ENCODE assay signal across 15 cellular contexts in the genomic region with DNA sequence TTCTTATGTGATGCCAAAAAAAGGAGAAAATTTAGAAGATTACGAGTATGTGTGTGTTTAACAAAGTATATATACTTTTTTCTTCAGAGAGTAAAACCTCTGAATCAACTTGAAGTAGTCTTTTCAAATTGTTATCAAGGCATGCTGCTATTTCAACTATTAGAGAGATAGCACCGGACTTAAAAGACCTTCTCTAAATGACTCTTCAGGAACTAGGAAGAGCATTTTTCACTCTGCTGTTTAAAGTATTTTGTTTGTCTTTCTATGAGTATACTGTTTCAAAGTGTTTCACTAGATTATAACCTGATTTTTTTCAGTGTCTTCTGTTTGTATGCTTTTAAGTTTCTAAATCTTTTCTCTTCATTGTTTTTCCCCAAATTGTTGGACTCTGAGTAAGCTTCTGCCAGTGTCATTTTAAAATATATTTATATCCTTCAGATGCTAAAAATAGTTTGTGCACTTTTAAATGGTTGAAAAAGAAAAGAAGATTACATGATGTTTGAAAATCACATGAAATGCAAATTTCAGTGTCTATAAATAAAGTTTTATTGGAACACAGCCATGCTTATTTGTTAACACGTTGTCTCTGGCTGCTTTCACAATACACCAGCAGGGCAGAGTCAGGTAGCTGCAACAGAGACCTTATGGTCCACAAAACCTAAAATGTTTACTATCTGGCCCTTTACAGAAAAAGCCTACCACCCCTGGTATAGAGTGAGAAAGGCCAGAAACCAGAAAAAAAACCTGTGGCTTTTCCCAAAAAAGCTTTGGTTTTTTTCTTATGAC. TPM values are rescaled to one million over a fixed set of nuclear protein-coding genes. Genes with fewer than 3 reads are reported as not detected.
A peak's percentile ranks its signal among the peaks of the same experiment; 100 is the strongest.
DNase-seq lines count a peak whose midpoint lies in the region; ATAC-seq and TF ChIP-seq lines count a peak whose summit lies in the region.
"Had no signal": no experiment of that assay in that cellular context is flagged by ENCODE, and none has a peak within 500 bp of the region (broad histone marks: within the 10 kb centered on the region; RNA-seq: fewer than 3 reads in every experiment).

No MANE protein-coding gene starts in this region.

- no peaks in the 10 kb centered on the region for H3K27me3 Mint-ChIP-seq in stimulated activated naive CD8-positive, alpha-beta T cell treated with anti-CD3 and anti-CD28 coated beads, Interleukin-15, amount 100 ng/mL, for 72 hours
- H3K27me3 Mint-ChIP-seq: activated T-helper 17 cell treated with anti-CD3 and anti-CD28 coated beads, Interleukin-2, amount 50 U/mL, for 72 hours; central memory CD8-positive, alpha-beta T cell had no signal

- H3K4me3 ChIP-seq in heart left ventricle (no peak overlapping the region), ascending aorta (peak overlapping the region in 1 of 2 donors; percentile 18), iPS-20b (ENCODE audit: low read length) (peak overlapping the region; percentile 48; the same call in 1 of the 2 replicates)
- H3K4me3 ChIP-seq: gastroesophageal sphincter, lung had no signal

- TF ChIP-seq CTCF in heart left ventricle (IDR thresholded peaks at IDR 0.05) (no peak), ascending aorta (IDR thresholded peaks at IDR 0.05) (no peak)

- H3K27me3 ChIP-seq in heart left ventricle (no peaks in the 10 kb centered on the region), ascending aorta (no peaks in the 10 kb centered on the region), iPS-20b (ENCODE audit: insufficient read depth, low read length) (no peaks in the 10 kb centered on the region)
- H3K27me3 ChIP-seq: gastroesophageal sphincter had no signal

- H3K27ac ChIP-seq in heart left ventricle (peak overlapping the region in 10 of 12 donors; percentile 12 to 62 (median 46)), ascending aorta (peak overlapping the region; percentile 70 to 78), iPS-20b (ENCODE audit: low read length) (peak overlapping the region; percentile 70)
- H3K27ac ChIP-seq: gastroesophageal sphincter, KMS-11, WERI-Rb-1 had no signal

- H3K9me3 ChIP-seq in heart left ventricle, result peaks cover 0 to 8% (median 0%) of the 10 kb centered on the region in 12 donors
- no peaks in the 10 kb centered on the region for H3K9me3 ChIP-seq in ascending aorta
- H3K9me3 ChIP-seq in iPS-20b (ENCODE audit: insufficient read depth, low read depth, low read length), result no peaks in the 10 kb centered on the region
- H3K9me3 ChIP-seq: gastroesophageal sphincter had no signal

- DNase-seq in heart left ventricle, result no peak
- DNase-seq in Right ventricle myocardium inferior (ENCODE audit: missing footprints), result no peak
- no peak for DNase-seq in ascending aorta (ENCODE audit: low spot score in 2 of 2)
- no peak for DNase-seq in NCI-H226
- no peak for DNase-seq in stimulated activated naive CD8-positive, alpha-beta T cell treated with anti-CD3 and anti-CD28 coated beads, Interleukin-15, amount 100 ng/mL, for 72 hours
- DNase-seq: WERI-Rb-1 had no signal

- H3K36me3 ChIP-seq in heart left ventricle (no peaks in the 10 kb centered on the region), ascending aorta (no peaks in the 10 kb centered on the region), iPS-20b (ENCODE audit: insufficient read depth, low read depth, low read length) (no peaks in the 10 kb centered on the region)
- H3K36me3 ChIP-seq: gastroesophageal sphincter, WERI-Rb-1 had no signal

- H3K27ac Mint-ChIP-seq in stimulated activated naive CD8-positive, alpha-beta T cell treated with anti-CD3 and anti-CD28 coated beads, Interleukin-15, amount 100 ng/mL, for 72 hours, result no peak overlapping the region
- H3K27ac Mint-ChIP-seq: activated T-helper 17 cell treated with anti-CD3 and anti-CD28 coated beads, Interleukin-2, amount 50 U/mL, for 72 hours; progenitor cell of endocrine pancreas had no signal

- ATAC-seq in heart left ventricle (peak in 1 of 4 donors; percentile 53), Right ventricle myocardium inferior (no peak), HG02678 (IDR thresholded peaks at IDR 0.05; ENCODE audit: unreplicated experiment) (no peak), GM19324 (IDR thresholded peaks at IDR 0.05; ENCODE audit: low FRiP score, unreplicated experiment) (no peak)
- no peak for ATAC-seq in stimulated activated naive CD8-positive, alpha-beta T cell treated with anti-CD3 and anti-CD28 coated beads, Interleukin-15, amount 100 ng/mL, for 72 hours
- ATAC-seq: activated T-helper 17 cell treated with anti-CD3 and anti-CD28 coated beads, Interleukin-2, amount 50 U/mL, for 72 hours; gastroesophageal sphincter had no signal

- H3K9ac ChIP-seq in iPS-20b (ENCODE audit: low read depth, low read length), result peak overlapping the region; percentile 67; the same call in 1 of the 2 replicates
- H3K9ac ChIP-seq: KMS-11 had no signal

- peaks cover 34% of the 10 kb centered on the region for H3K4me1 Mint-ChIP-seq in stimulated activated naive CD8-positive, alpha-beta T cell treated with anti-CD3 and anti-CD28 coated beads, Interleukin-15, amount 100 ng/mL, for 72 hours

- H3K4me1 ChIP-seq in heart left ventricle, result peaks cover 3 to 59% (median 43%) of the 10 kb centered on the region in 12 donors
- H3K4me1 ChIP-seq in ascending aorta, result peaks cover 0 to 27% of the 10 kb centered on the region in 2 donors
- H3K4me1 ChIP-seq in iPS-20b (ENCODE audit: insufficient read depth, low read length), result peaks cover 32% of the 10 kb centered on the region

- 37 to 42% (median 41%) methylated on average over 3 of the region's 3 CpGs for WGBS in heart left ventricle, 4 donors

- H3K9me3 Mint-ChIP-seq in stimulated activated naive CD8-positive, alpha-beta T cell treated with anti-CD3 and anti-CD28 coated beads, Interleukin-15, amount 100 ng/mL, for 72 hours, result no peaks in the 10 kb centered on the region
- H3K9me3 Mint-ChIP-seq: activated T-helper 17 cell treated with anti-CD3 and anti-CD28 coated beads, Interleukin-2, amount 50 U/mL, for 72 hours; central memory CD8-positive, alpha-beta T cell had no signal

- no peak for TF ChIP-seq POLR2A in heart left ventricle (IDR thresholded peaks at IDR 0.05)

- intact Hi-C loops in heart left ventricle (cut with DNase I), result no loop called here
- intact Hi-C loops in Right ventricle myocardium inferior (cut with DNase I), result loop anchor here (2.0 kb wide), 1 partner anchor 16 kb away; no protein-coding TSS in a partner anchor
- intact Hi-C loops in ascending aorta (cut with DNase I), result no loop called here

- H3K4me3 Mint-ChIP-seq in stimulated activated naive CD8-positive, alpha-beta T cell treated with anti-CD3 and anti-CD28 coated beads, Interleukin-15, amount 100 ng/mL, for 72 hours, result no peak overlapping the region
- H3K4me3 Mint-ChIP-seq: activated T-helper 17 cell treated with anti-CD3 and anti-CD28 coated beads, Interleukin-2, amount 50 U/mL, for 72 hours; central memory CD8-positive, alpha-beta T cell had no signal

RNA-seq across cellular contexts. Expression of a gene that starts 21.3 kb away (rescaled TPM):
- total RNA-seq in heart left ventricle (100 to 1,000 TPM in 1 of 9 donors, 10 to 100 TPM in 8; 40.1 to 100 (median 56.1) TPM), Right ventricle myocardium inferior (40.3 TPM), ascending aorta (not detected)
- polyA plus RNA-seq in heart left ventricle, result 10 to 100 TPM; 11.0 to 40.4 TPM

Comparison
In these comparisons a context has a peak if more than half of its experiments do, and no peak if none do; other contexts are left out.
1. RNA of a gene that starts 21.3 kb away (total RNA-seq): 40.1 to 100 TPM in heart left ventricle and 40.3 TPM in Right ventricle myocardium inferior (single experiment); not detected in ascending aorta (single experiment); every median in the first group is over 10 times any median in the second.
2. Peak in every context shown above with its lines, with median percentiles within 50 percentile points of each other: H3K27ac ChIP-seq.